ENCODE assay signal across 14 cellular contexts in genomic region chr3:59995563-59995962, GRCh38.
A peak's percentile ranks its signal among the peaks of the same experiment; 100 is the strongest.
DNase-seq lines count a peak whose midpoint lies in the region; ATAC-seq lines count a peak whose summit lies in the region.
"Had no signal": no experiment of that assay in that cellular context is flagged by ENCODE, and none has a peak within 500 bp of the region (broad histone marks: within the 10 kb centered on the region; RNA-seq: fewer than 3 reads in every experiment).

No MANE protein-coding gene starts in this region.

- peaks cover 3% of the 10 kb centered on the region for H3K9me3 Mint-ChIP-seq in activated T-cell treated with anti-CD3 and anti-CD28 coated beads, Interleukin-2, amount 50 U/mL, for 4 hours
- H3K9me3 Mint-ChIP-seq in CD4-positive, alpha-beta memory T cell = peaks cover 0 to 4% (median 0%) of the 10 kb centered on the region in 8 donors
- H3K9me3 Mint-ChIP-seq in T-cell = peaks cover 0 to 5% (median 0%) of the 10 kb centered on the region in 3 donors
- peaks cover 0 to 6% (median 0%) of the 10 kb centered on the region in 11 donors for H3K9me3 Mint-ChIP-seq in naive thymus-derived CD4-positive, alpha-beta T cell

- no peak for DNase-seq in activated T-cell treated with anti-CD3 and anti-CD28 coated beads, Interleukin-2, amount 50 U/mL, for 4 hours
- DNase-seq in activated T-cell treated with anti-CD3 and anti-CD28 coated beads, Interleukin-2, amount 50 U/mL, for 1 hour = no peak
- DNase-seq in CD4-positive, alpha-beta memory T cell = no peak
- DNase-seq in T-cell (no peak), DMS53 (lab: John Stamatoyannopoulos, UW) (no peak)
- DNase-seq in naive thymus-derived CD4-positive, alpha-beta T cell = no peak
- DNase-seq: HCEC 1CT, IMR-90, NCI-H1105, NCI-H1694, NCI-H2227 treated with DMSO at 0.1 percent for 48 hours, NCI-H524 had no signal

- no peaks in the 10 kb centered on the region for H3K27me3 ChIP-seq in CD4-positive, alpha-beta memory T cell (ENCODE audit: insufficient read depth, low read length)
- H3K27me3 ChIP-seq in naive thymus-derived CD4-positive, alpha-beta T cell (ENCODE audit: control insufficient read depth in 2 of 2, insufficient read depth in 2 of 2, low read length in 2 of 2) = no peaks in the 10 kb centered on the region

- peaks cover 68% of the 10 kb centered on the region for H3K4me1 Mint-ChIP-seq in activated T-cell treated with anti-CD3 and anti-CD28 coated beads, Interleukin-2, amount 50 U/mL, for 4 hours (ENCODE audit: low read depth)
- peaks cover 24 to 41% (median 34%) of the 10 kb centered on the region in 4 donors for H3K4me1 Mint-ChIP-seq in CD4-positive, alpha-beta memory T cell
- H3K4me1 Mint-ChIP-seq in T-cell = peaks cover 54 to 85% (median 76%) of the 10 kb centered on the region in 3 donors
- peaks cover 29 to 98% (median 91%) of the 10 kb centered on the region in 7 donors for H3K4me1 Mint-ChIP-seq in naive thymus-derived CD4-positive, alpha-beta T cell

- no peaks in the 10 kb centered on the region for H3K27me3 Mint-ChIP-seq in activated T-cell treated with anti-CD3 and anti-CD28 coated beads, Interleukin-2, amount 50 U/mL, for 4 hours (ENCODE audit: low read depth)
- no peaks in the 10 kb centered on the region for H3K27me3 Mint-ChIP-seq in CD4-positive, alpha-beta memory T cell
- no peaks in the 10 kb centered on the region for H3K27me3 Mint-ChIP-seq in T-cell
- H3K27me3 Mint-ChIP-seq in naive thymus-derived CD4-positive, alpha-beta T cell = no peaks in the 10 kb centered on the region

- H3K4me3 Mint-ChIP-seq in activated T-cell treated with anti-CD3 and anti-CD28 coated beads, Interleukin-2, amount 50 U/mL, for 4 hours = no peak overlapping the region
- peak overlapping the region in 2 of 8 donors; percentile 31 to 38 for H3K4me3 Mint-ChIP-seq in CD4-positive, alpha-beta memory T cell
- peak overlapping the region in 1 of 3 donors; percentile 45 for H3K4me3 Mint-ChIP-seq in T-cell
- H3K4me3 Mint-ChIP-seq in naive thymus-derived CD4-positive, alpha-beta T cell = peak overlapping the region; percentile 27 to 72 (median 54)

- peaks cover 19% of the 10 kb centered on the region for H3K4me1 ChIP-seq in CD4-positive, alpha-beta memory T cell (ENCODE audit: insufficient read depth, low read length)
- peaks cover 0 to 80% of the 10 kb centered on the region in 2 donors for H3K4me1 ChIP-seq in naive thymus-derived CD4-positive, alpha-beta T cell (ENCODE audit: control insufficient read depth in 2 of 2, insufficient read depth in 2 of 2, low read length in 2 of 2)

- H3K27ac Mint-ChIP-seq in CD4-positive, alpha-beta memory T cell = peak overlapping the region in 5 of 7 donors; percentile 0 to 88 (median 48)
- peak overlapping the region; percentile 71 to 74 for H3K27ac Mint-ChIP-seq in T-cell
- H3K27ac Mint-ChIP-seq in naive thymus-derived CD4-positive, alpha-beta T cell = peak overlapping the region; percentile 50 to 93 (median 85)

- ATAC-seq in activated T-cell treated with anti-CD3 and anti-CD28 coated beads, Interleukin-2, amount 50 U/mL, for 4 hours = peak; percentile 69 to 70
- ATAC-seq in T-cell (replicated peaks in 1 of 4) (peak in 3 of 4 experiments; percentile 29 to 49 (median 45)), GM21423 (IDR thresholded peaks at IDR 0.05; ENCODE audit: unreplicated experiment) (no peak)
- no peak for ATAC-seq in naive thymus-derived CD4-positive, alpha-beta T cell

- POLR2A ChIA-PET in CD4-positive, alpha-beta memory T cell (lab: Charles Lee; ENCODE audit: partially characterized antibody) = interaction anchor here (1.9 to 3.6 kb wide), 2 partner anchors 15 to 22 kb away, joined by 6 to 17 read pairs; no protein-coding TSS in a partner anchor
- POLR2A ChIA-PET in T-cell (lab: Charles Lee) = interaction anchor here (0.6 to 1.1 kb wide), 3 partner anchors 78 to 223 kb away, joined by 3 to 8 read pairs (median 3); no protein-coding TSS in a partner anchor
- POLR2A ChIA-PET in naive thymus-derived CD4-positive, alpha-beta T cell (lab: Charles Lee) = interaction anchor here (0.5 to 4.7 kb wide), 10 partner anchors 14 to 84 kb away, joined by 3 to 48 read pairs (median 3); no protein-coding TSS in a partner anchor

- CTCF ChIA-PET in CD4-positive, alpha-beta memory T cell (lab: Charles Lee; ENCODE audit: partially characterized antibody) = interaction anchor here (0.7 to 1.6 kb wide), 7 partner anchors 11 to 436 kb away, joined by 3 to 4 read pairs (median 3); no protein-coding TSS in a partner anchor
- CTCF ChIA-PET in T-cell (lab: Charles Lee) = interaction anchor here in 1 of 2 donors (1.0 kb wide), 1 partner anchor 12 kb away, joined by 3 read pairs; no protein-coding TSS in a partner anchor
- CTCF ChIA-PET in naive thymus-derived CD4-positive, alpha-beta T cell (lab: Charles Lee) = interaction anchor here (0.5 to 1.7 kb wide), 8 partner anchors 9 to 669 kb away, joined by 3 to 6 read pairs (median 4); no protein-coding TSS in a partner anchor

- H3K36me3 ChIP-seq in CD4-positive, alpha-beta memory T cell (ENCODE audit: insufficient read depth, low read length) = no peaks in the 10 kb centered on the region
- H3K36me3 ChIP-seq in naive thymus-derived CD4-positive, alpha-beta T cell (ENCODE audit: control insufficient read depth in 2 of 3, insufficient read depth in 3 of 3, low read length in 3 of 3) = no peaks in the 10 kb centered on the region

- H3K9me3 ChIP-seq in CD4-positive, alpha-beta memory T cell (ENCODE audit: control insufficient read depth in 1 of 2, low read length in 2 of 2) = no peaks in the 10 kb centered on the region
- no peaks in the 10 kb centered on the region for H3K9me3 ChIP-seq in naive thymus-derived CD4-positive, alpha-beta T cell (ENCODE audit: control insufficient read depth in 2 of 3, low read length in 3 of 3)

- peaks cover 16% of the 10 kb centered on the region for H3K36me3 Mint-ChIP-seq in activated T-cell treated with anti-CD3 and anti-CD28 coated beads, Interleukin-2, amount 50 U/mL, for 4 hours (ENCODE audit: insufficient read depth)
- peaks cover 2 to 14% of the 10 kb centered on the region in 2 donors for H3K36me3 Mint-ChIP-seq in CD4-positive, alpha-beta memory T cell
- peaks cover 25% of the 10 kb centered on the region for H3K36me3 Mint-ChIP-seq in T-cell
- H3K36me3 Mint-ChIP-seq in naive thymus-derived CD4-positive, alpha-beta T cell = peaks cover 3 to 71% (median 50%) of the 10 kb centered on the region in 5 donors

- intact Hi-C loops in CD4-positive, alpha-beta memory T cell (cut with micrococcal nuclease) = no loop called here
- intact Hi-C loops in naive thymus-derived CD4-positive, alpha-beta T cell (cut with micrococcal nuclease) = loop anchor here in 1 of 2 donors (1.0 to 10.0 kb wide), 7 partner anchors 8 to 1389 kb away; no protein-coding TSS in a partner anchor

- H3K4me3 ChIP-seq in CD4-positive, alpha-beta memory T cell (ENCODE audit: low read length in 2 of 2) = no peak overlapping the region
- H3K4me3 ChIP-seq in naive thymus-derived CD4-positive, alpha-beta T cell (ENCODE audit: low read length) = no peak overlapping the region

- no peak overlapping the region for H3K27ac ChIP-seq in CD4-positive, alpha-beta memory T cell (ENCODE audit: low read depth, low read length)
- H3K27ac ChIP-seq in naive thymus-derived CD4-positive, alpha-beta T cell (ENCODE audit: low read depth, low read length) = peak overlapping the region; percentile 39
- H3K27ac ChIP-seq: C4-2B had no signal

Comparison
In these comparisons a context has a peak if more than half of its experiments do, and no peak if none do; other contexts are left out.
1. ATAC-seq: peak in activated T-cell treated with anti-CD3 and anti-CD28 coated beads, Interleukin-2, amount 50 U/mL, for 4 hours (2 of 2) and T-cell (3 of 4); none in naive thymus-derived CD4-positive, alpha-beta T cell (single experiment) and GM21423 (single experiment).
2. Peak in every context shown above with its lines, with median percentiles within 50 percentile points of each other: H3K27ac Mint-ChIP-seq.